ENCODE assay signal across 20 cellular contexts in the genomic region with DNA sequence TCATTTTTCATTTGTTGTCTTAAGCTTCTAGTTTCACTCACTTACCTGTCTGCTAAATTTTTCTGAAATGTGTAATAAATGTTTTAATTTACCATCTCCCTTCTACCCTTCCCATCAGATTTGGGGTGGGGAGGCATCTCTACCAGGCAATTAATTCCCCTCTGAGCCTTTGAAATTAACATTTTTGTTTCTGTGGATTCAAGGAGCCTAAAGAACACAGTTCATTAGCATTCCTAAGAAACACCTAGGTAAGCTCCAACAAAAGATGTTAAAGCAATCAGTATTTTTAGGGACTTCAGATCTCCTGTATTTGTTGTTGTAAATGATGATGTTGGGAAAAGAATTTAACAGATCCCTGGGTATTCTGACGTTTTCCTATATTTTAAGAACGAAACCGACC. TPM values are rescaled to one million over a fixed set of nuclear protein-coding genes. Genes with fewer than 3 reads are reported as not detected.
DNase-seq lines count a peak whose midpoint lies in the region; ATAC-seq and TF ChIP-seq lines count a peak whose summit lies in the region.
"Had no signal": no experiment of that assay in that cellular context is flagged by ENCODE, and none has a peak within 500 bp of the region (broad histone marks: within the 10 kb centered on the region; RNA-seq: fewer than 3 reads in every experiment).

No MANE protein-coding gene starts in this region.

- H3K4me3 ChIP-seq in HUES48 (ENCODE audit: low read depth, low read length) (no peak overlapping the region; the same call in 1 of the 2 replicates), left ventricle myocardium inferior (no peak overlapping the region)
- H3K4me3 ChIP-seq in naive thymus-derived CD4-positive, alpha-beta T cell (ENCODE audit: low read length), result no peak overlapping the region
- H3K4me3 ChIP-seq: GM23248 had no signal

- peaks cover 64% of the 10 kb centered on the region for H3K4me1 ChIP-seq in HUES48 (ENCODE audit: control insufficient read depth, insufficient read depth, low read length)
- H3K4me1 ChIP-seq in naive thymus-derived CD4-positive, alpha-beta T cell (ENCODE audit: control insufficient read depth in 2 of 2, insufficient read depth in 2 of 2, low read length in 2 of 2), result peaks cover 38 to 52% of the 10 kb centered on the region in 2 donors
- peaks cover 83% of the 10 kb centered on the region for H3K4me1 ChIP-seq in left ventricle myocardium inferior

- H3K36me3 ChIP-seq in HUES48 (ENCODE audit: control insufficient read depth, insufficient read depth, low read length) (peaks cover 19% of the 10 kb centered on the region), left ventricle myocardium inferior (no peaks in the 10 kb centered on the region)
- H3K36me3 ChIP-seq in naive thymus-derived CD4-positive, alpha-beta T cell (ENCODE audit: control insufficient read depth in 2 of 3, insufficient read depth in 3 of 3, low read length in 3 of 3), result no peaks in the 10 kb centered on the region

- TF ChIP-seq POLR2A in erythroblast (IDR thresholded peaks at IDR 0.05; ENCODE audit: low read length), result no peak

- H3K9ac ChIP-seq in HUES48 (ENCODE audit: low read depth, low read length), result no peak overlapping the region
- H3K9ac ChIP-seq: GM23248, SK-N-SH had no signal

- peak overlapping the region; percentile 56 for H3K4me3 Mint-ChIP-seq in CD4-positive, alpha-beta T cell
- H3K4me3 Mint-ChIP-seq in activated T-helper 17 cell treated with anti-CD3 and anti-CD28 coated beads, Interleukin-2, amount 50 U/mL, for 72 hours, result peak overlapping the region; percentile 3
- H3K4me3 Mint-ChIP-seq in naive thymus-derived CD4-positive, alpha-beta T cell, result peak overlapping the region in 6 of 10 donors; percentile 12 to 43 (median 30)

- H3K27ac Mint-ChIP-seq in CD4-positive, alpha-beta T cell, result no peak overlapping the region
- H3K27ac Mint-ChIP-seq in activated T-helper 17 cell treated with anti-CD3 and anti-CD28 coated beads, Interleukin-2, amount 50 U/mL, for 72 hours, result no peak overlapping the region
- peak overlapping the region in 4 of 9 donors; percentile 14 to 77 (median 22) for H3K27ac Mint-ChIP-seq in naive thymus-derived CD4-positive, alpha-beta T cell

- no peak for DNase-seq in CD4-positive, alpha-beta T cell
- DNase-seq in naive thymus-derived CD4-positive, alpha-beta T cell, result no peak
- DNase-seq in left ventricle myocardium inferior (no peak), NCI-H1417 (lab: John Stamatoyannopoulos, UW) (no peak), erythroblast (lab: John Stamatoyannopoulos, UW) (no peak), SHP77 (lab: John Stamatoyannopoulos, UW) (no peak)
- DNase-seq: BE2C; Caco-2; CD4-positive, CD25-positive, alpha-beta regulatory T cell; GDM1; GM23248; NCI-H1105; NCI-H1694; NCI-H2081 treated with DMSO at 0.1 percent for 48 hours; NCI-H446 treated with DMSO at 0.1 percent for 48 hours; NCI-H69; SHP77 treated with DMSO at 0.1 percent for 48 hours; SK-N-SH had no signal

- H3K27me3 Mint-ChIP-seq in CD4-positive, alpha-beta T cell, result no peaks in the 10 kb centered on the region
- H3K27me3 Mint-ChIP-seq in activated T-helper 17 cell treated with anti-CD3 and anti-CD28 coated beads, Interleukin-2, amount 50 U/mL, for 72 hours, result no peaks in the 10 kb centered on the region
- H3K27me3 Mint-ChIP-seq in naive thymus-derived CD4-positive, alpha-beta T cell, result no peaks in the 10 kb centered on the region
- H3K27me3 Mint-ChIP-seq: CD4-positive, CD25-positive, alpha-beta regulatory T cell had no signal

- TF ChIP-seq CTCF in CD4-positive, alpha-beta T cell (IDR thresholded peaks at IDR 0.05), result no peak
- no peak for TF ChIP-seq CTCF in left ventricle myocardium inferior (IDR thresholded peaks at IDR 0.05; ENCODE audit: borderline replicate concordance)

- H3K4me1 Mint-ChIP-seq in CD4-positive, alpha-beta T cell (ENCODE audit: low read depth), result peaks cover 94% of the 10 kb centered on the region
- H3K4me1 Mint-ChIP-seq in activated T-helper 17 cell treated with anti-CD3 and anti-CD28 coated beads, Interleukin-2, amount 50 U/mL, for 72 hours, result peaks cover 60% of the 10 kb centered on the region
- peaks cover 77 to 100% (median 95%) of the 10 kb centered on the region in 7 donors for H3K4me1 Mint-ChIP-seq in naive thymus-derived CD4-positive, alpha-beta T cell

- H3K27me3 ChIP-seq in CD4-positive, alpha-beta T cell (ENCODE audit: control insufficient read depth, insufficient read depth, low read length), result no peaks in the 10 kb centered on the region
- peaks cover 63% of the 10 kb centered on the region for H3K27me3 ChIP-seq in HUES48 (ENCODE audit: control insufficient read depth, insufficient read depth, low read length)
- no peaks in the 10 kb centered on the region for H3K27me3 ChIP-seq in naive thymus-derived CD4-positive, alpha-beta T cell (ENCODE audit: control insufficient read depth in 2 of 2, insufficient read depth in 2 of 2, low read length in 2 of 2)
- H3K27me3 ChIP-seq in left ventricle myocardium inferior (ENCODE audit: low read depth), result no peaks in the 10 kb centered on the region
- H3K27me3 ChIP-seq: BE2C had no signal

- no peaks in the 10 kb centered on the region for H3K9me3 Mint-ChIP-seq in CD4-positive, alpha-beta T cell
- H3K9me3 Mint-ChIP-seq in activated T-helper 17 cell treated with anti-CD3 and anti-CD28 coated beads, Interleukin-2, amount 50 U/mL, for 72 hours, result no peaks in the 10 kb centered on the region
- H3K9me3 Mint-ChIP-seq in naive thymus-derived CD4-positive, alpha-beta T cell, result no peaks in the 10 kb centered on the region
- H3K9me3 Mint-ChIP-seq: CD4-positive, CD25-positive, alpha-beta regulatory T cell had no signal

- CTCF ChIA-PET in CD4-positive, alpha-beta T cell (lab: Charles Lee), result no interaction called here
- CTCF ChIA-PET in naive thymus-derived CD4-positive, alpha-beta T cell (lab: Charles Lee), result no interaction called here

- peaks cover 63% of the 10 kb centered on the region for H3K36me3 Mint-ChIP-seq in CD4-positive, alpha-beta T cell (ENCODE audit: low read depth)
- H3K36me3 Mint-ChIP-seq in activated T-helper 17 cell treated with anti-CD3 and anti-CD28 coated beads, Interleukin-2, amount 50 U/mL, for 72 hours (ENCODE audit: low read depth), result peaks cover 100% of the 10 kb centered on the region
- peaks cover 0 to 30% (median 9%) of the 10 kb centered on the region in 5 donors for H3K36me3 Mint-ChIP-seq in naive thymus-derived CD4-positive, alpha-beta T cell

- POLR2A ChIA-PET in CD4-positive, alpha-beta T cell (lab: Charles Lee), result interaction anchor here (1.1 to 1.5 kb wide), 4 partner anchors 9 to 106 kb away, joined by 3 to 4 read pairs (median 3); no protein-coding TSS in a partner anchor
- POLR2A ChIA-PET in naive thymus-derived CD4-positive, alpha-beta T cell (lab: Charles Lee), result interaction anchor here (0.6 to 6.0 kb wide), 3 partner anchors 11 to 77 kb away, joined by 3 to 29 read pairs (median 3); no protein-coding TSS in a partner anchor

- H3K9me3 ChIP-seq in CD4-positive, alpha-beta T cell (ENCODE audit: control insufficient read depth, low read length), result no peaks in the 10 kb centered on the region
- H3K9me3 ChIP-seq in HUES48 (ENCODE audit: control insufficient read depth, insufficient read depth, low read length), result no peaks in the 10 kb centered on the region
- no peaks in the 10 kb centered on the region for H3K9me3 ChIP-seq in naive thymus-derived CD4-positive, alpha-beta T cell (ENCODE audit: control insufficient read depth in 2 of 3, low read length in 3 of 3)
- no peaks in the 10 kb centered on the region for H3K9me3 ChIP-seq in left ventricle myocardium inferior (replicated peaks)
- H3K9me3 ChIP-seq: BE2C, Caco-2, SK-N-SH had no signal

- no peak overlapping the region for H3K27ac ChIP-seq in CD4-positive, alpha-beta T cell (ENCODE audit: low read depth, low read length)
- H3K27ac ChIP-seq in HUES48 (ENCODE audit: low read depth, low read length) (peak overlapping the region; percentile 45), left ventricle myocardium inferior (replicated peaks) (no peak overlapping the region)
- no peak overlapping the region for H3K27ac ChIP-seq in naive thymus-derived CD4-positive, alpha-beta T cell (ENCODE audit: low read depth, low read length)
- H3K27ac ChIP-seq: GM23248 had no signal

- intact Hi-C loops in CD4-positive, alpha-beta T cell (cut with DNase I, micrococcal nuclease), result no loop called here
- intact Hi-C loops in naive thymus-derived CD4-positive, alpha-beta T cell (cut with micrococcal nuclease), result no loop called here
- intact Hi-C loops in left ventricle myocardium inferior (cut with micrococcal nuclease), result no loop called here

- ATAC-seq in CD4-positive, alpha-beta T cell (ENCODE audit: poor library complexity), result no peak
- ATAC-seq in activated T-helper 17 cell treated with anti-CD3 and anti-CD28 coated beads, Interleukin-2, amount 50 U/mL, for 72 hours (replicated peaks), result no peak
- ATAC-seq in naive thymus-derived CD4-positive, alpha-beta T cell, result no peak

RNA-seq across cellular contexts. Expression of a gene that starts 6.6 kb away (rescaled TPM):
- total RNA-seq in CD4-positive, alpha-beta T cell, result 10 to 100 TPM; 37.6 to 41.7 TPM
- 10 to 100 TPM; 62.4 to 82.8 TPM for total RNA-seq in activated T-helper 17 cell treated with anti-CD3 and anti-CD28 coated beads, Interleukin-2, amount 50 U/mL, for 72 hours
- 10 to 100 TPM; 32.0 to 82.8 (median 43.4) TPM for total RNA-seq in naive thymus-derived CD4-positive, alpha-beta T cell
- polyA plus RNA-seq in naive thymus-derived CD4-positive, alpha-beta T cell, result 10 to 100 TPM; 10.2 to 13.6 TPM
- 23.9 TPM for total RNA-seq in left ventricle myocardium inferior

Comparison
In these comparisons a context has a peak if more than half of its experiments do, and no peak if none do; other contexts are left out.
1. H3K4me3 Mint-ChIP-seq: peak in every context shown above with its lines; median percentile 56 in CD4-positive, alpha-beta T cell; 30 in naive thymus-derived CD4-positive, alpha-beta T cell; 3 in activated T-helper 17 cell treated with anti-CD3 and anti-CD28 coated beads, Interleukin-2, amount 50 U/mL, for 72 hours.